16 cellular contexts compared by ENCODE assay signal in genomic region chr4:2672082-2672481, GRCh38.
A peak's percentile ranks its signal among the peaks of the same experiment; 100 is the strongest.
DNase-seq lines count a peak whose midpoint lies in the region; ATAC-seq and TF ChIP-seq lines count a peak whose summit lies in the region.
"Had no signal": no experiment of that assay in that cellular context is flagged by ENCODE, and none has a peak within 500 bp of the region (broad histone marks: within the 10 kb centered on the region; RNA-seq: fewer than 3 reads in every experiment).

No MANE protein-coding gene starts in this region.

- DNase-seq in CD4-positive, alpha-beta memory T cell: no peak
- DNase-seq in Karpas-422 (no peak), neural progenitor cell (ENCODE audit: low spot score) (no peak), NCI-H69 (lab: John Stamatoyannopoulos, UW) (no peak), GM23338 (ENCODE audit: low spot score) (no peak), T-helper 9 cell (no peak)
- no peak for DNase-seq in central memory CD8-positive, alpha-beta T cell (ENCODE audit: low spot score in 2 of 2)
- DNase-seq: activated CD4-positive, alpha-beta T cell treated with anti-CD3 and anti-CD28 coated beads, Interleukin-2, amount 50 U/mL, for 1 hour; activated naive CD4-positive, alpha-beta T cell treated with anti-CD3 and anti-CD28 coated beads for 36 hours; colonic mucosa; heart right ventricle; NCI-H1436; NCI-H748 treated with DMSO at 0.1 percent for 48 hours; stimulated activated naive CD8-positive, alpha-beta T cell treated with anti-CD3 and anti-CD28 coated beads, Interleukin-15, amount 100 ng/mL, for 72 hours; upper lobe of right lung had no signal

- no peak overlapping the region for H3K9ac ChIP-seq in Karpas-422 (ENCODE audit: low read length)
- H3K9ac ChIP-seq in neural progenitor cell: no peak overlapping the region

- H3K9me2 ChIP-seq in Karpas-422 (replicated peaks; ENCODE audit: insufficient read depth, low read length): no peaks in the 10 kb centered on the region
- H3K9me2 ChIP-seq in GM23338 (ENCODE audit: insufficient read depth): no peaks in the 10 kb centered on the region

- H3K79me2 ChIP-seq in Karpas-422 (ENCODE audit: low read length) (peaks cover 51% of the 10 kb centered on the region), neural progenitor cell (ENCODE audit: low read depth) (peaks cover 24% of the 10 kb centered on the region), GM23338 (replicated peaks; ENCODE audit: insufficient read depth) (peaks cover 14% of the 10 kb centered on the region; the same call in 1 of the 2 replicates)

- no peaks in the 10 kb centered on the region for H3K27me3 ChIP-seq in CD4-positive, alpha-beta memory T cell (ENCODE audit: insufficient read depth, low read length)
- no peaks in the 10 kb centered on the region for H3K27me3 ChIP-seq in Karpas-422 (ENCODE audit: low read length)
- H3K27me3 ChIP-seq in neural progenitor cell: no peaks in the 10 kb centered on the region
- no peaks in the 10 kb centered on the region for H3K27me3 ChIP-seq in GM23338 (ENCODE audit: insufficient read depth)
- H3K27me3 ChIP-seq: colonic mucosa, heart right ventricle, upper lobe of right lung had no signal

- ATAC-seq in central memory CD8-positive, alpha-beta T cell (replicated peaks; ENCODE audit: extremely low read depth, poor library complexity, severe bottlenecking): no peak
- ATAC-seq in GM23338: no peak
- ATAC-seq in HG02678 (IDR thresholded peaks at IDR 0.05; ENCODE audit: unreplicated experiment): no peak
- ATAC-seq: heart right ventricle; stimulated activated naive CD8-positive, alpha-beta T cell treated with anti-CD3 and anti-CD28 coated beads, Interleukin-15, amount 100 ng/mL, for 72 hours had no signal

- H4K20me1 ChIP-seq in Karpas-422 (ENCODE audit: insufficient read depth, low read depth, low read length) (no peaks in the 10 kb centered on the region), neural progenitor cell (ENCODE audit: low read depth) (peaks cover 21% of the 10 kb centered on the region), GM23338 (replicated peaks; ENCODE audit: insufficient read depth) (no peaks in the 10 kb centered on the region; the same call in 1 of the 2 replicates)

- H3K4me2 ChIP-seq in Karpas-422 (ENCODE audit: low read depth, low read length, poor library complexity, severe bottlenecking): no peak overlapping the region
- H3K4me2 ChIP-seq in neural progenitor cell: no peak overlapping the region
- no peak overlapping the region for H3K4me2 ChIP-seq in GM23338

- POLR2A ChIA-PET in CD4-positive, alpha-beta memory T cell (lab: Charles Lee; ENCODE audit: partially characterized antibody): no interaction called here

- H3K9me3 ChIP-seq in CD4-positive, alpha-beta memory T cell (ENCODE audit: control insufficient read depth in 1 of 2, low read length in 2 of 2): no peaks in the 10 kb centered on the region
- H3K9me3 ChIP-seq in Karpas-422 (ENCODE audit: low read length) (no peaks in the 10 kb centered on the region), neural progenitor cell (ENCODE audit: low read depth) (no peaks in the 10 kb centered on the region)
- H3K9me3 ChIP-seq: colonic mucosa, heart right ventricle, upper lobe of right lung had no signal

- CTCF ChIA-PET in CD4-positive, alpha-beta memory T cell (lab: Charles Lee; ENCODE audit: partially characterized antibody): no interaction called here

- no peak overlapping the region for H3K4me3 Mint-ChIP-seq in CD4-positive, alpha-beta memory T cell
- no peak overlapping the region for H3K4me3 Mint-ChIP-seq in central memory CD8-positive, alpha-beta T cell
- no peak overlapping the region for H3K4me3 Mint-ChIP-seq in neural progenitor cell
- no peak overlapping the region for H3K4me3 Mint-ChIP-seq in GM23338
- H3K4me3 Mint-ChIP-seq: activated naive CD4-positive, alpha-beta T cell treated with anti-CD3 and anti-CD28 coated beads for 36 hours; stimulated activated naive CD8-positive, alpha-beta T cell treated with anti-CD3 and anti-CD28 coated beads, Interleukin-15, amount 100 ng/mL, for 72 hours had no signal

- H3K9me3 Mint-ChIP-seq in CD4-positive, alpha-beta memory T cell: no peaks in the 10 kb centered on the region
- no peaks in the 10 kb centered on the region for H3K9me3 Mint-ChIP-seq in central memory CD8-positive, alpha-beta T cell
- H3K9me3 Mint-ChIP-seq in neural progenitor cell: peaks cover 3% of the 10 kb centered on the region
- no peaks in the 10 kb centered on the region for H3K9me3 Mint-ChIP-seq in GM23338
- H3K9me3 Mint-ChIP-seq: activated naive CD4-positive, alpha-beta T cell treated with anti-CD3 and anti-CD28 coated beads for 36 hours; stimulated activated naive CD8-positive, alpha-beta T cell treated with anti-CD3 and anti-CD28 coated beads, Interleukin-15, amount 100 ng/mL, for 72 hours had no signal

- peaks cover 35% of the 10 kb centered on the region for H3K36me3 ChIP-seq in CD4-positive, alpha-beta memory T cell (ENCODE audit: insufficient read depth, low read length)
- H3K36me3 ChIP-seq in Karpas-422 (ENCODE audit: insufficient read depth, low read length) (peaks cover 40% of the 10 kb centered on the region), neural progenitor cell (peaks cover 37% of the 10 kb centered on the region), GM23338 (ENCODE audit: insufficient read depth) (peaks cover 8% of the 10 kb centered on the region)

- TF ChIP-seq CTCF in neural progenitor cell (IDR thresholded peaks at IDR 0.05) (no peak), GM23338 (conservative IDR thresholded peaks at IDR 0.05; ENCODE audit: low read depth in 2 of 2) (no peak)

- H3K4me3 ChIP-seq in CD4-positive, alpha-beta memory T cell (ENCODE audit: low read length in 2 of 2): no peak overlapping the region
- no peak overlapping the region for H3K4me3 ChIP-seq in Karpas-422 (ENCODE audit: low read length)
- H3K4me3 ChIP-seq in neural progenitor cell: no peak overlapping the region
- no peak overlapping the region for H3K4me3 ChIP-seq in GM23338
- H3K4me3 ChIP-seq: colonic mucosa, heart right ventricle, upper lobe of right lung had no signal

- H3K27ac ChIP-seq in CD4-positive, alpha-beta memory T cell (ENCODE audit: low read depth, low read length): no peak overlapping the region
- H3K27ac ChIP-seq in Karpas-422 (ENCODE audit: low read length): peak overlapping the region; percentile 54
- no peak overlapping the region for H3K27ac ChIP-seq in neural progenitor cell
- no peak overlapping the region for H3K27ac ChIP-seq in GM23338 (ENCODE audit: low read depth)
- H3K27ac ChIP-seq: colonic mucosa, heart right ventricle, upper lobe of right lung had no signal

- peaks cover 5% of the 10 kb centered on the region for H3F3A ChIP-seq in neural progenitor cell (ENCODE audit: low read depth)
- H3F3A ChIP-seq in GM23338 (replicated peaks; ENCODE audit: low read depth): 0 out of 2 replicates have a peak, but pooled peaks cover 3% of the 10 kb centered on the region

- peaks cover 5 to 23% (median 16%) of the 10 kb centered on the region in 4 donors for H3K4me1 Mint-ChIP-seq in CD4-positive, alpha-beta memory T cell
- peaks cover 52% of the 10 kb centered on the region for H3K4me1 Mint-ChIP-seq in central memory CD8-positive, alpha-beta T cell
- peaks cover 25% of the 10 kb centered on the region for H3K4me1 Mint-ChIP-seq in neural progenitor cell
- H3K4me1 Mint-ChIP-seq in GM23338: no peaks in the 10 kb centered on the region; the same call in 1 of the 3 replicates

- peaks cover 7% of the 10 kb centered on the region for H3K4me1 ChIP-seq in CD4-positive, alpha-beta memory T cell (ENCODE audit: insufficient read depth, low read length)
- H3K4me1 ChIP-seq in Karpas-422 (ENCODE audit: low read length) (peaks cover 22% of the 10 kb centered on the region), neural progenitor cell (no peaks in the 10 kb centered on the region), GM23338 (ENCODE audit: insufficient read depth) (no peaks in the 10 kb centered on the region)
- H3K4me1 ChIP-seq: colonic mucosa, upper lobe of right lung had no signal

- H3K27me3 Mint-ChIP-seq in CD4-positive, alpha-beta memory T cell: no peaks in the 10 kb centered on the region
- H3K27me3 Mint-ChIP-seq in central memory CD8-positive, alpha-beta T cell: no peaks in the 10 kb centered on the region
- H3K27me3 Mint-ChIP-seq in neural progenitor cell (ENCODE audit: insufficient read depth, low read depth) (no peaks in the 10 kb centered on the region), GM23338 (ENCODE audit: insufficient read depth, low read depth, poor library complexity) (peaks cover 2% of the 10 kb centered on the region)
- H3K27me3 Mint-ChIP-seq: stimulated activated naive CD8-positive, alpha-beta T cell treated with anti-CD3 and anti-CD28 coated beads, Interleukin-15, amount 100 ng/mL, for 72 hours had no signal

- H2AFZ ChIP-seq in Karpas-422 (ENCODE audit: low read length) (no peak overlapping the region), neural progenitor cell (replicated peaks) (no peak overlapping the region), GM23338 (no peak overlapping the region)

- H3K27ac Mint-ChIP-seq in CD4-positive, alpha-beta memory T cell: peak overlapping the region in 4 of 7 donors; percentile 17 to 53 (median 48)
- H3K27ac Mint-ChIP-seq in central memory CD8-positive, alpha-beta T cell (ENCODE audit: low read depth): peak overlapping the region; percentile 36
- H3K27ac Mint-ChIP-seq in neural progenitor cell (peak overlapping the region; percentile 24), GM23338 (no peak overlapping the region)
- H3K27ac Mint-ChIP-seq: activated naive CD4-positive, alpha-beta T cell treated with anti-CD3 and anti-CD28 coated beads for 36 hours; stimulated activated naive CD8-positive, alpha-beta T cell treated with anti-CD3 and anti-CD28 coated beads, Interleukin-15, amount 100 ng/mL, for 72 hours had no signal

- intact Hi-C loops in CD4-positive, alpha-beta memory T cell (cut with micrococcal nuclease): no loop called here

- H3K36me3 Mint-ChIP-seq in CD4-positive, alpha-beta memory T cell: peaks cover 57 to 65% of the 10 kb centered on the region in 2 donors
- peaks cover 30% of the 10 kb centered on the region for H3K36me3 Mint-ChIP-seq in central memory CD8-positive, alpha-beta T cell (ENCODE audit: insufficient read depth)
- H3K36me3 Mint-ChIP-seq in neural progenitor cell (peaks cover 45% of the 10 kb centered on the region), GM23338 (ENCODE audit: low read depth) (peaks cover 54% of the 10 kb centered on the region)

TF ChIP-seq in GM23338, 12 proteins besides CTCF, POLR2A, EP300 and RAD21 (continues in another document):
- no peak for TF ChIP-seq EZH2phosphoT487 (IDR thresholded peaks at IDR 0.05; ENCODE audit: unreplicated experiment)
- no peak for TF ChIP-seq JUNB (IDR thresholded peaks at IDR 0.05; ENCODE audit: unreplicated experiment)
- TF ChIP-seq CREB1 (CRISPR knock-in tag; IDR thresholded peaks at IDR 0.05; ENCODE audit: low read depth): no peak
